ENCODE assay signal across 11 cellular contexts in the genomic region with DNA sequence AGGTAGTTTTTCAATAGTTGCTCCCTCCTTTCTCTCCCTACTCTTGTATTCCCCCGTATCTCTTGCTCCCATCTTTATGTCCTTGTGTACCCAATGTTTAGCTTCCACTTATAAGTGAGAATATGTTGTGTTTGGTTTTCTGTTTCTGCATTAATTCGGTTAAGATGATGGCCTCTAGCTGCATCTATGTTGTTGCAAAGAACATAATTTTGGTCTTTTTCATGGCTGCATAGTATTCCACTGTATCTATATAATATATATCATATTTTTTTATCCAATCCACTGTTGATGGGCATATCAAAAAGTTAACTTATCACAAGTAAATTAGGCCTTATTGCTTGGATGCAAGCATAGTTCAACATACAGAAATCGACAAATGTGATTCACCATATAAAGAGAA.
"Had no signal": no experiment of that assay in that cellular context is flagged by ENCODE, and none has a peak within 500 bp of the region (broad histone marks: within the 10 kb centered on the region; RNA-seq: fewer than 3 reads in every experiment).

No MANE protein-coding gene starts in this region.

- H3K4me3 Mint-ChIP-seq: GM23338, H9, HFFc6 had no signal

- DNase-seq: GM23248, GOT3, H7, H9, HCEC 1CT, HFFc6 had no signal

- H3K9me3 Mint-ChIP-seq: GM23338 had no signal

- H3K9me3 ChIP-seq: HAP-1 had no signal

- H3K9ac ChIP-seq: GM23248 had no signal

- H3K4me3 ChIP-seq: GM23248, GM23338, HAP-1 had no signal

- H3K4me1 Mint-ChIP-seq: GM23338 had no signal

- ATAC-seq: GM23338, HCT116 had no signal

- H3K36me3 ChIP-seq: HAP-1 had no signal

- H3K4me1 ChIP-seq: HAP-1 had no signal

- H2AFZ ChIP-seq: GM23248, GM23338 had no signal

- H3K4me2 ChIP-seq: GM23338 had no signal

- H3K27ac ChIP-seq: GM23248 had no signal

- FAIRE-seq: H1, H54 had no signal

- H3K27ac Mint-ChIP-seq: GM23338, H9, HFFc6 had no signal
